In genomic region chrX:84735025-84735424, GRCh38 we compare ENCODE assay signal across 31 cellular contexts.
DNase-seq lines count a peak whose midpoint lies in the region; FAIRE-seq and TF ChIP-seq lines count a peak whose summit lies in the region.
"Had no signal": no experiment of that assay in that cellular context is flagged by ENCODE, and none has a peak within 500 bp of the region (broad histone marks: within the 10 kb centered on the region; RNA-seq: fewer than 3 reads in every experiment).

No MANE protein-coding gene starts in this region.

- H3K4me3 ChIP-seq in CD4-positive, alpha-beta memory T cell (ENCODE audit: low read length in 2 of 2), result no peak overlapping the region
- no peak overlapping the region for H3K4me3 ChIP-seq in vagina
- H3K4me3 ChIP-seq: adrenal gland; BLaER1 treated with 17β-estradiol and CSF1 and Interleukin-3, amounts not matched to agents 10 nM and 100 nM; coronary artery; gastrocnemius medialis; GM23338; left ventricle myocardium inferior had no signal

- no peaks in the 10 kb centered on the region for H3K9me3 ChIP-seq in CD4-positive, alpha-beta memory T cell (ENCODE audit: control insufficient read depth in 1 of 2, low read length in 2 of 2)
- H3K9me3 ChIP-seq in vagina, result no peaks in the 10 kb centered on the region
- H3K9me3 ChIP-seq: adrenal gland, gastrocnemius medialis, left ventricle myocardium inferior had no signal

- FAIRE-seq in GM19239 (lab: Jason Lieb, UNC), result no peak
- FAIRE-seq: GM12891 had no signal

- CTCF ChIA-PET in CD4-positive, alpha-beta memory T cell (lab: Charles Lee; ENCODE audit: partially characterized antibody), result no interaction called here

- H3K36me3 Mint-ChIP-seq in type B pancreatic cell, result no peaks in the 10 kb centered on the region
- no peaks in the 10 kb centered on the region for H3K36me3 Mint-ChIP-seq in CD4-positive, alpha-beta memory T cell
- H3K36me3 Mint-ChIP-seq: immature natural killer cell; stimulated activated effector memory CD8-positive, alpha-beta T cell treated with anti-CD3 and anti-CD28 coated beads, Interleukin-12 subunit alpha, Interleukin-12 subunit beta, amount 100 ng/mL, for 72 hours had no signal

- TF ChIP-seq POLR2A in vagina (IDR thresholded peaks at IDR 0.05), result no peak

- peak; percentile 92 for DNase-seq in KBM-7
- peak; percentile 57 for DNase-seq in SIG-M5 treated with dmso at 0.1 percent for 504 hours (lab: John Stamatoyannopoulos, UW; ENCODE audit: unreplicated experiment)
- DNase-seq in epithelial cell of prostate (ENCODE audit: low read depth, low spot score), result peak; percentile 73
- no peak for DNase-seq in type B pancreatic cell (ENCODE audit: extremely low spot score, unreplicated experiment)
- DNase-seq in CD4-positive, alpha-beta memory T cell, result no peak
- no peak for DNase-seq in vagina (ENCODE audit: extremely low spot score in 2 of 2)
- DNase-seq in GM19239 (ENCODE audit: insufficient read length, low spot score), result no peak
- DNase-seq: activated naive CD4-positive, alpha-beta T cell treated with Interleukin-2 at 50 U/mL for 16 hours; activated T-cell treated with anti-CD3 and anti-CD28 coated beads, Interleukin-2, amount 50 U/mL, for 72 hours; adrenal gland; COR-L47; DMS79 treated with DMSO at 0.1 percent for 48 hours; effector memory CD8-positive, alpha-beta T cell; gastrocnemius medialis; hypothalamus; immature natural killer cell; Kasumi-1; left ventricle myocardium inferior; NCI-H1092 treated with DMSO at 0.1 percent for 48 hours; NCI-H187 treated with DMSO at 0.1 percent for 48 hours; NCI-H69; posterior cingulate gyrus; stimulated activated CD4-positive, alpha-beta T cell treated with anti-CD3 and anti-CD28 coated beads, Interleukin-12 subunit alpha, Interleukin-12 subunit beta, amount 100 ng/mL, for 4 hours; stimulated activated CD4-positive, alpha-beta T cell treated with anti-CD3 and anti-CD28 coated beads, Interleukin-4, amount 100 ng/mL, for 1 hour; SW 1271; T-helper 9 cell had no signal

- H3K9me3 Mint-ChIP-seq in type B pancreatic cell, result no peaks in the 10 kb centered on the region
- H3K9me3 Mint-ChIP-seq in CD4-positive, alpha-beta memory T cell, result no peaks in the 10 kb centered on the region
- H3K9me3 Mint-ChIP-seq: activated T-cell treated with anti-CD3 and anti-CD28 coated beads, Interleukin-2, amount 50 U/mL, for 72 hours; effector memory CD8-positive, alpha-beta T cell had no signal

- TF ChIP-seq CTCF in type B pancreatic cell (conservative IDR thresholded peaks at IDR 0.05) (no peak), vagina (IDR thresholded peaks at IDR 0.05) (no peak)

- peaks cover 2% of the 10 kb centered on the region for H3K27me3 Mint-ChIP-seq in type B pancreatic cell
- no peaks in the 10 kb centered on the region for H3K27me3 Mint-ChIP-seq in CD4-positive, alpha-beta memory T cell
- H3K27me3 Mint-ChIP-seq: effector memory CD8-positive, alpha-beta T cell had no signal

- POLR2A ChIA-PET in CD4-positive, alpha-beta memory T cell (lab: Charles Lee; ENCODE audit: partially characterized antibody), result no interaction called here

- H3K27ac Mint-ChIP-seq in type B pancreatic cell, result peak overlapping the region; percentile 80
- no peak overlapping the region for H3K27ac Mint-ChIP-seq in CD4-positive, alpha-beta memory T cell
- H3K27ac Mint-ChIP-seq: activated T-cell treated with anti-CD3 and anti-CD28 coated beads, Interleukin-2, amount 50 U/mL, for 72 hours; effector memory CD8-positive, alpha-beta T cell; GM23338; immature natural killer cell; stimulated activated effector memory CD8-positive, alpha-beta T cell treated with anti-CD3 and anti-CD28 coated beads, Interleukin-12 subunit alpha, Interleukin-12 subunit beta, amount 100 ng/mL, for 72 hours had no signal

- no peaks in the 10 kb centered on the region for H3K27me3 ChIP-seq in CD4-positive, alpha-beta memory T cell (ENCODE audit: insufficient read depth, low read length)
- H3K27me3 ChIP-seq in vagina, result no peaks in the 10 kb centered on the region
- H3K27me3 ChIP-seq: gastrocnemius medialis had no signal

- H3K4me1 Mint-ChIP-seq in type B pancreatic cell (ENCODE audit: unreplicated experiment), result no peaks in the 10 kb centered on the region
- no peaks in the 10 kb centered on the region for H3K4me1 Mint-ChIP-seq in CD4-positive, alpha-beta memory T cell
- H3K4me1 Mint-ChIP-seq: immature natural killer cell; stimulated activated effector memory CD8-positive, alpha-beta T cell treated with anti-CD3 and anti-CD28 coated beads, Interleukin-12 subunit alpha, Interleukin-12 subunit beta, amount 100 ng/mL, for 72 hours had no signal

- in situ Hi-C loops in KBM-7 (cut with MboI; ENCODE audit: low pct_unique_long_range_greater_than_20kb, low sequenced_read_pairs), result loop anchor here (10.0 to 25.0 kb wide), 2 partner anchors 160 to 302 kb away; no protein-coding TSS in a partner anchor

- no peaks in the 10 kb centered on the region for H3K4me1 ChIP-seq in CD4-positive, alpha-beta memory T cell (ENCODE audit: insufficient read depth, low read length)
- no peaks in the 10 kb centered on the region for H3K4me1 ChIP-seq in vagina
- H3K4me1 ChIP-seq: adrenal gland; BLaER1 treated with 17β-estradiol and CSF1 and Interleukin-3, amounts not matched to agents 10 nM and 100 nM; gastrocnemius medialis; left ventricle myocardium inferior had no signal

- no peak overlapping the region for H3K4me3 Mint-ChIP-seq in type B pancreatic cell
- H3K4me3 Mint-ChIP-seq in CD4-positive, alpha-beta memory T cell, result no peak overlapping the region
- H3K4me3 Mint-ChIP-seq: activated T-cell treated with anti-CD3 and anti-CD28 coated beads, Interleukin-2, amount 50 U/mL, for 72 hours; effector memory CD8-positive, alpha-beta T cell; GM23338; immature natural killer cell; stimulated activated effector memory CD8-positive, alpha-beta T cell treated with anti-CD3 and anti-CD28 coated beads, Interleukin-12 subunit alpha, Interleukin-12 subunit beta, amount 100 ng/mL, for 72 hours had no signal

- H3K36me3 ChIP-seq in CD4-positive, alpha-beta memory T cell (ENCODE audit: insufficient read depth, low read length), result no peaks in the 10 kb centered on the region
- no peaks in the 10 kb centered on the region for H3K36me3 ChIP-seq in vagina
- H3K36me3 ChIP-seq: adrenal gland; BLaER1 treated with 17β-estradiol and CSF1 and Interleukin-3, amounts not matched to agents 10 nM and 100 nM; gastrocnemius medialis; left ventricle myocardium inferior had no signal

- intact Hi-C loops in CD4-positive, alpha-beta memory T cell (cut with micrococcal nuclease), result no loop called here
- intact Hi-C loops in vagina (cut with DNase I), result no loop called here

- H3K27ac ChIP-seq in epithelial cell of prostate (no peak overlapping the region), vagina (no peak overlapping the region)
- no peak overlapping the region for H3K27ac ChIP-seq in CD4-positive, alpha-beta memory T cell (ENCODE audit: low read depth, low read length)
- H3K27ac ChIP-seq: adrenal gland; BLaER1 treated with 17β-estradiol and CSF1 and Interleukin-3, amounts not matched to agents 10 nM and 100 nM; coronary artery; gastrocnemius medialis; left ventricle myocardium inferior had no signal

Comparison
In these comparisons a context has a peak if more than half of its experiments do, and no peak if none do; other contexts are left out.
1. DNase-seq: peak in KBM-7 (single experiment), SIG-M5 treated with dmso at 0.1 percent for 504 hours (single experiment) and epithelial cell of prostate (single experiment); none in type B pancreatic cell (single experiment), CD4-positive, alpha-beta memory T cell (0 of 5), vagina (0 of 2) and GM19239 (single experiment).